In the genomic region with DNA sequence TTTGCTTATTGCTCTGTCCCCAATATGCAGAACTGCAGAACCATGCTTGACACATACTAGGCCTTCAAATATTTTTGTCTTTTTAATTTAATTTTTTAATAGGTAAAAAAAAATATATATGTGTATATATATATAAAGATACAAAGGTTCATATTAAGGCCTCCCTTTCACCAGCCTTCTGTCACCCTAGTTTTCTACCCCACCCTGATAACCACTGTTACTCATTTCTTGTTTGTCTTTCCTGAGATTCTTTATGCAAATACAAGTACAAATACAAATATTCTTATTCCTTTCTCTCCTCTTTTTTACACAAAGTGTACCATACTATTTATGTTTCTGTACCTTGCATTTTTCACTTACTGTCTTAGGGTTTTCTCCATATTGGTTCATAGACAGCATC, we compare ENCODE assay signal across 19 cellular contexts.
"Had no signal": no experiment of that assay in that cellular context is flagged by ENCODE, and none has a peak within 500 bp of the region (broad histone marks: within the 10 kb centered on the region; RNA-seq: fewer than 3 reads in every experiment).

No MANE protein-coding gene starts in this region.

- DNase-seq: activated CD4-positive, alpha-beta T cell treated with anti-CD3 and anti-CD28 coated beads, Interleukin-2, amount 10 ng/mL, durations not matched to agents 7 days and 5 days; activated CD8-positive, alpha-beta T cell treated with anti-CD3 and anti-CD28 coated beads, Interleukin-2, amount 10 ng/mL, durations not matched to agents 7 days and 5 days; activated effector memory CD4-positive, alpha-beta T cell treated with anti-CD3 and anti-CD28 coated beads, Interleukin-2, amount 50 U/mL, for 16 hours; activated T-cell treated with anti-CD3 and anti-CD28 coated beads, Interleukin-2, amount 50 U/mL, for 4 hours; glutamatergic neuron; hypothalamus; ovary; psoas muscle; right cardiac atrium; SK-N-SH; stimulated activated CD4-positive, alpha-beta T cell treated with anti-CD3 and anti-CD28 coated beads, Interleukin-4, amount 100 ng/mL, for 1 hour; stomach; T-cell; T-helper 9 cell; testis had no signal

- H3K9me3 Mint-ChIP-seq: activated naive CD4-positive, alpha-beta T cell treated with anti-CD3 and anti-CD28 coated beads, Interleukin-2, amount 50 U/mL, for 72 hours; activated T-cell treated with anti-CD3 and anti-CD28 coated beads, Interleukin-2, amount 50 U/mL, for 4 hours; neural progenitor cell; T-cell had no signal

- ATAC-seq: activated CD4-positive, CD25-positive, alpha-beta regulatory T cell treated with anti-CD3 and anti-CD28 coated beads, Interleukin-2, amount 50 U/mL, for 24 hours; activated CD8-positive, alpha-beta T cell treated with anti-CD3 and anti-CD28 coated beads, Interleukin-2, amount 10 ng/mL, durations not matched to agents 7 days and 5 days; activated naive CD4-positive, alpha-beta T cell treated with anti-CD3 and anti-CD28 coated beads, Interleukin-2, amount 50 U/mL, for 72 hours; activated T-cell treated with anti-CD3 and anti-CD28 coated beads, Interleukin-2, amount 50 U/mL, for 4 hours; foreskin keratinocyte; psoas muscle; right cardiac atrium; T-cell had no signal

- H3K4me3 Mint-ChIP-seq: activated CD4-positive, alpha-beta T cell treated with anti-CD3 and anti-CD28 coated beads, Interleukin-2, amount 10 ng/mL, durations not matched to agents 7 days and 5 days; activated CD8-positive, alpha-beta T cell treated with anti-CD3 and anti-CD28 coated beads, Interleukin-2, amount 10 ng/mL, durations not matched to agents 7 days and 5 days; activated T-cell treated with anti-CD3 and anti-CD28 coated beads, Interleukin-2, amount 50 U/mL, for 4 hours; neural progenitor cell; T-cell had no signal

- H3K36me3 Mint-ChIP-seq: activated naive CD4-positive, alpha-beta T cell treated with anti-CD3 and anti-CD28 coated beads, Interleukin-2, amount 50 U/mL, for 72 hours had no signal

- H3K27ac Mint-ChIP-seq: activated CD4-positive, alpha-beta T cell treated with anti-CD3 and anti-CD28 coated beads, Interleukin-2, amount 10 ng/mL, durations not matched to agents 7 days and 5 days; activated CD8-positive, alpha-beta T cell treated with anti-CD3 and anti-CD28 coated beads, Interleukin-2, amount 10 ng/mL, durations not matched to agents 7 days and 5 days; activated naive CD4-positive, alpha-beta T cell treated with anti-CD3 and anti-CD28 coated beads, Interleukin-2, amount 50 U/mL, for 72 hours; neural progenitor cell; T-cell had no signal

- H3K27me3 Mint-ChIP-seq: activated CD4-positive, alpha-beta T cell treated with anti-CD3 and anti-CD28 coated beads, Interleukin-2, amount 10 ng/mL, durations not matched to agents 7 days and 5 days; T-cell had no signal
